25 cellular contexts compared by ENCODE assay signal in the genomic region with DNA sequence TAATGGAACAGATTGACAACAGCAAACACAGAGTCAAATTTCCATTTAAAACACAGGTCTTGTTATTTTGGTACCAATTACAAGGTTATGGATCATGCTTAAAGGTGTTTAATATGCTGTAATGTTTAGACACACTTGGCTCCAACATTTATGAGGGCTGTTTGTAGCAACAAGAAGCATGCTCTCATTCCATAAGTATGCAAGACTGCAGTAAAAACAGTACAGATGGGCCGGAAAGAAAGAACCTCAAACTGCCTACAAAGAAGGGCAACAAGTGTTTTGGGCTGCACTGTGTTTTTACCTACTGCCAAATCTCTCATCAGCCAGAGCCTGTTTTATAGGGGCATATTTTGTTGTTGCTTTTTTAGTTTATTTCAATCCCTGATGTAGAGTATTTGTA.
DNase-seq lines count a peak whose midpoint lies in the region; ATAC-seq and TF ChIP-seq lines count a peak whose summit lies in the region.
"Had no signal": no experiment of that assay in that cellular context is flagged by ENCODE, and none has a peak within 500 bp of the region (broad histone marks: within the 10 kb centered on the region; RNA-seq: fewer than 3 reads in every experiment).

No MANE protein-coding gene starts in this region.

- 0 out of 2 replicates have a peak overlapping the region, but pooled peaks have one; percentile 12 for H3K27ac ChIP-seq in PC-3 (ENCODE audit: low read length)
- H3K27ac ChIP-seq: BLaER1, body of pancreas, lower lobe of right lung, right lobe of liver, tibial artery had no signal

- peaks cover 37% of the 10 kb centered on the region for H3K4me1 ChIP-seq in PC-3 (ENCODE audit: insufficient read depth, low read length)
- H3K4me1 ChIP-seq: body of pancreas, lower lobe of right lung, right lobe of liver, tibial artery had no signal

- H3K36me3 ChIP-seq in PC-3 (ENCODE audit: low read depth, low read length): no peaks in the 10 kb centered on the region
- H3K36me3 ChIP-seq: BLaER1, lower lobe of right lung, right lobe of liver, tibial artery had no signal

- H3K27me3 ChIP-seq in PC-3 (ENCODE audit: low read length): no peaks in the 10 kb centered on the region
- H3K27me3 ChIP-seq: BLaER1, body of pancreas, right lobe of liver, tibial artery had no signal

- H3K79me2 ChIP-seq in PC-3 (ENCODE audit: low read length): no peaks in the 10 kb centered on the region

- CTCF ChIA-PET in PC-3 (lab: Charles Lee): no interaction called here

- H2AFZ ChIP-seq in PC-3 (ENCODE audit: low read length): peak overlapping the region; percentile 66

- DNase-seq in GM03348 (ENCODE audit: low spot score) (peak; percentile 41), PC-3 (peak; percentile 71), fibroblast of the conjunctiva (ENCODE audit: low read depth) (peak; percentile 9), germinal center (ENCODE audit: low spot score) (no peak), NCI-H2196 (lab: John Stamatoyannopoulos, UW; ENCODE audit: unreplicated experiment) (no peak), HCEC 1CT (no peak)
- DNase-seq: activated CD4-positive, alpha-beta memory T cell treated with anti-CD3 and anti-CD28 coated beads, Interleukin-2, amount 10 ng/mL, durations not matched to agents 7 days and 5 days; activated CD4-positive, CD25-positive, alpha-beta regulatory T cell treated with anti-CD3 and anti-CD28 coated beads, Interleukin-2, amount 50 U/mL, for 72 hours; body of pancreas; cerebellar nuclear complex; DMS79; lower lobe of right lung; mucosa of descending colon; NCI-H1048; NCI-H187 treated with DMSO at 0.1 percent for 48 hours; NCI-H2227 treated with DMSO at 0.1 percent for 48 hours; nephron progenitor cell; right lobe of liver; RPMI8226; stimulated activated naive CD8-positive, alpha-beta T cell treated with anti-CD3 and anti-CD28 coated beads, Interleukin-15, amount 100 ng/mL, for 72 hours; T-helper 1 cell; tibial artery had no signal

- no peaks in the 10 kb centered on the region for H4K20me1 ChIP-seq in PC-3 (ENCODE audit: low read length)
- H4K20me1 ChIP-seq: BLaER1 had no signal

- no peak for TF ChIP-seq CTCF in PC-3 (conservative IDR thresholded peaks at IDR 0.05; ENCODE audit: low read depth, low read length)

- no peak for ATAC-seq in PC-3
- ATAC-seq in GM18868 (IDR thresholded peaks at IDR 0.05; ENCODE audit: unreplicated experiment): no peak
- ATAC-seq: activated naive CD4-positive, alpha-beta T cell treated with anti-CD3 and anti-CD28 coated beads, Interleukin-2, amount 50 U/mL, for 72 hours; body of pancreas; lower lobe of right lung; mucosa of descending colon; right lobe of liver; stimulated activated naive CD8-positive, alpha-beta T cell treated with anti-CD3 and anti-CD28 coated beads, Interleukin-15, amount 100 ng/mL, for 72 hours had no signal

- H3K9ac ChIP-seq in PC-3 (ENCODE audit: low read length): no peak overlapping the region
- H3K9ac ChIP-seq: BLaER1 had no signal

- POLR2A ChIA-PET in PC-3 (lab: Charles Lee; ENCODE audit: unreplicated experiment): no interaction called here

- H3K9me3 ChIP-seq in PC-3 (ENCODE audit: low read length): no peaks in the 10 kb centered on the region
- H3K9me3 ChIP-seq: body of pancreas, lower lobe of right lung, mucosa of descending colon, right lobe of liver, tibial artery had no signal

- no peak overlapping the region for H3K4me3 ChIP-seq in PC-3 (ENCODE audit: low read length)
- H3K4me3 ChIP-seq: BLaER1, body of pancreas, lower lobe of right lung, mucosa of descending colon, right lobe of liver, tibial artery had no signal

- intact Hi-C loops in PC-3 (cut with micrococcal nuclease): no loop called here

- BruUV-seq in PC-3 (replicated peaks; lab: Mats Ljungman, UMichigan): no TSS peak

- peak overlapping the region; percentile 32 for H3K4me2 ChIP-seq in PC-3 (ENCODE audit: low read length)
- H3K4me2 ChIP-seq: BLaER1 had no signal

- H3F3A ChIP-seq in PC-3 (ENCODE audit: low read length, unreplicated experiment): no peaks in the 10 kb centered on the region

- H3K9me2 ChIP-seq in PC-3 (replicated peaks; ENCODE audit: low read length): no peaks in the 10 kb centered on the region

Comparison
In these comparisons a context has a peak if more than half of its experiments do, and no peak if none do; other contexts are left out.
1. DNase-seq: peak in GM03348 (single experiment), PC-3 (single experiment) and fibroblast of the conjunctiva (single experiment); none in germinal center (single experiment), NCI-H2196 (single experiment) and HCEC 1CT (single experiment).